In the genomic region with DNA sequence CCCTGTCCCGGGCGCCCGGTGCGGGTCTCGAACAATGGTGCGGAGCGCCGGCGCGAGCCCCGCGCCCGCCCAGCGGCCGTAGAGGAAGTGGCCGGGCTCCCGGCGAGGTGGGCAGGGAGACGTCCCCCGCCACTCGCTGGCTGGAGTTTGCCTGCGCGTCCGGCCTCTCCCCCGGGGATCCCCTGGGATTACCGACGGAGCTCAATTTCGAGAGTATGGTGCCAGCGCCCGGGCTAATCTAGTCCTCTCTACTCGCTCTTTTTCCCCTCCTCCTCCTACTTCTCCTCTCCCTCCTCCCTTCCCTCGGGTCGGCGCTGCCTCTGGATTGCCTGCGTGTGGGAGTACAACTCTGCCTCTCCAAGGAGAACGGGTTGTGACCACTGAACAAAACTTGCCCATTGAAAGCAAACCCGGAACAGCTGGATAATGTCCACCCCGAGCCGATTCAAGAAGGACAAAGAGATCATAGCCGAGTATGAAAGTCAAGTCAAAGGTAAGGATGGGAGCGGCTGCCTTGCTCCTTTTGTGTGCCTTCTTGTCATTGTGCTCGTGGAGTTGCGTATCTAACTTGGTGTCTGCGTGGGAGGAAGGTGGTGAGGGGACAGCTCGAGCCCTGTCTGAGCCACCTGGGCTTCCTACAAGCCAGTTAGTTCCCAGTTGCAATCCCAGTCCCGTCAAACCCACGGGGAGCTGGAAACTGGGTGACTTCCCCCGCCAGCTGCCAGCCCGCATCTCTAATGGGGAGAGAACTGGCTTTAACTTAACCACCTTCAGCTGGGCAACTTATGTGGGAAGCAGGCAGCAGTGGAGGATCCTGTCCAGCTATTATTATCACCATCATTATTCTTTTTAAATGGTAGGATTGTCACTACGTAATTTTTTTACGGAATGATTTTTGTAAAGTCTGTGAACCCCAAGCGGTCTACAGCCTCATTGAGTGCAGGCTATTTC, we compare ENCODE assay signal across 1 cellular context.
TF ChIP-seq lines count a peak whose summit lies in the region.

A gene (plus strand): TSS at position 310 of the 951 bp plus-strand sequence. CDS start 117 bp downstream, at position 427.

TF ChIP-seq in SK-N-SH, 30 proteins besides CTCF, POLR2A, EP300 and RAD21 (continued from another document):
- TF ChIP-seq, protein P1, sequence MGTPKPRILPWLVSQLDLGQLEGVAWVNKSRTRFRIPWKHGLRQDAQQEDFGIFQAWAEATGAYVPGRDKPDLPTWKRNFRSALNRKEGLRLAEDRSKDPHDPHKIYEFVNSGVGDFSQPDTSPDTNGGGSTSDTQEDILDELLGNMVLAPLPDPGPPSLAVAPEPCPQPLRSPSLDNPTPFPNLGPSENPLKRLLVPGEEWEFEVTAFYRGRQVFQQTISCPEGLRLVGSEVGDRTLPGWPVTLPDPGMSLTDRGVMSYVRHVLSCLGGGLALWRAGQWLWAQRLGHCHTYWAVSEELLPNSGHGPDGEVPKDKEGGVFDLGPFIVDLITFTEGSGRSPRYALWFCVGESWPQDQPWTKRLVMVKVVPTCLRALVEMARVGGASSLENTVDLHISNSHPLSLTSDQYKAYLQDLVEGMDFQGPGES (IDR thresholded peaks at IDR 0.05; ENCODE audit: low read depth, low read length) = no peak
- TF ChIP-seq YY1 (IDR thresholded peaks at IDR 0.05; ENCODE audit: low read depth) = no peak
- TF ChIP-seq, protein P2, sequence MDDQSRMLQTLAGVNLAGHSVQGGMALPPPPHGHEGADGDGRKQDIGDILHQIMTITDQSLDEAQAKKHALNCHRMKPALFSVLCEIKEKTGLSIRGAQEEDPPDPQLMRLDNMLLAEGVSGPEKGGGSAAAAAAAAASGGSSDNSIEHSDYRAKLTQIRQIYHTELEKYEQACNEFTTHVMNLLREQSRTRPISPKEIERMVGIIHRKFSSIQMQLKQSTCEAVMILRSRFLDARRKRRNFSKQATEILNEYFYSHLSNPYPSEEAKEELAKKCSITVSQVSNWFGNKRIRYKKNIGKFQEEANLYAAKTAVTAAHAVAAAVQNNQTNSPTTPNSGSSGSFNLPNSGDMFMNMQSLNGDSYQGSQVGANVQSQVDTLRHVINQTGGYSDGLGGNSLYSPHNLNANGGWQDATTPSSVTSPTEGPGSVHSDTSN (IDR thresholded peaks at IDR 0.05) = no peak
- no peak for TF ChIP-seq SIN3A (IDR thresholded peaks at IDR 0.05; ENCODE audit: borderline replicate concordance, low read depth, low read length)
- TF ChIP-seq JUND (IDR thresholded peaks at IDR 0.05) = no peak
- TF ChIP-seq NFIC (IDR thresholded peaks at IDR 0.05; ENCODE audit: borderline replicate concordance) = no peak; the same call in 1 of the 2 replicates
- TF ChIP-seq, protein P3, sequence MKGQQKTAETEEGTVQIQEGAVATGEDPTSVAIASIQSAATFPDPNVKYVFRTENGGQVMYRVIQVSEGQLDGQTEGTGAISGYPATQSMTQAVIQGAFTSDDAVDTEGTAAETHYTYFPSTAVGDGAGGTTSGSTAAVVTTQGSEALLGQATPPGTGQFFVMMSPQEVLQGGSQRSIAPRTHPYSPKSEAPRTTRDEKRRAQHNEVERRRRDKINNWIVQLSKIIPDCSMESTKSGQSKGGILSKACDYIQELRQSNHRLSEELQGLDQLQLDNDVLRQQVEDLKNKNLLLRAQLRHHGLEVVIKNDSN (IDR thresholded peaks at IDR 0.05; ENCODE audit: borderline replicate concordance, low read depth) = no peak
- 0 out of 2 replicates have a peak, but pooled peaks have one; percentile 1 for TF ChIP-seq FOXM1 (IDR thresholded peaks at IDR 0.05; ENCODE audit: low read depth)
- TF ChIP-seq ELF1 (IDR thresholded peaks at IDR 0.05) = no peak
- TF ChIP-seq MEF2A (IDR thresholded peaks at IDR 0.05; ENCODE audit: borderline replicate concordance, low read depth) = no peak
- TF ChIP-seq FOSL2 (IDR thresholded peaks at IDR 0.05; ENCODE audit: borderline replicate concordance, low read depth) = no peak
- peak; percentile 55; the same call in 1 of the 2 replicates for TF ChIP-seq MXI1 (IDR thresholded peaks at IDR 0.05; ENCODE audit: low read depth, low read length)
- no peak for TF ChIP-seq RCOR1 (IDR thresholded peaks at IDR 0.05; ENCODE audit: low read length)
- TF ChIP-seq TCF12 (IDR thresholded peaks at IDR 0.05) = no peak; the same call in 1 of the 2 replicates
